In the genomic region with DNA sequence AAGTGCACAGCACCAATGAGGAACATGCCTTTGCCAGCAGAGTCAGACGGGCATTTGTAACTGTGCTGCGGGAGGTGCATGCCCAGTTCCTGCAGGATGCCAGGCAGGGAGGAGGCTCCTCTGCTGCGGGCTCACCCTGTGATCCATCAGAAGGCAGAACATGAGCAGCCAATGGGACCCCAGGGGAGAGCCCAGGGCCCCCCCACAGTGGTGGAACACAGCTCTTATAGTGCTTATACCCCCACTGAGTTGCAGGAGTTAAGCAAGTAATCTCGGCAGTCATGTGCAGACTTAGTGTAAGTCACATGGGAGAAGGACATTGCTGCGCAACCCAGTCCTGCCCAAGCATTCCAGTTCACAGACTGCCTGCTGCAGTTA, we compare ENCODE assay signal across 17 cellular contexts.
DNase-seq lines count a peak whose midpoint lies in the region; ATAC-seq, FAIRE-seq and TF ChIP-seq lines count a peak whose summit lies in the region.
"Had no signal": no experiment of that assay in that cellular context is flagged by ENCODE, and none has a peak within 500 bp of the region (broad histone marks: within the 10 kb centered on the region; RNA-seq: fewer than 3 reads in every experiment).

No MANE protein-coding gene starts in this region.

- H2AFZ ChIP-seq in smooth muscle cell (ENCODE audit: low read depth), result peak overlapping the region; percentile 20

- no peaks in the 10 kb centered on the region for H3K9me3 ChIP-seq in BE2C
- no peaks in the 10 kb centered on the region for H3K9me3 ChIP-seq in adrenal gland (replicated peaks in 1 of 3)
- no peaks in the 10 kb centered on the region for H3K9me3 ChIP-seq in kidney (ENCODE audit: control insufficient read depth in 1 of 2, low read length in 2 of 2)
- no peaks in the 10 kb centered on the region for H3K9me3 ChIP-seq in smooth muscle cell (replicated peaks; ENCODE audit: low read depth)
- H3K9me3 ChIP-seq: SJCRH30 had no signal

- no peak for TF ChIP-seq POLR2A in adrenal gland (IDR thresholded peaks at IDR 0.05)

- no peaks in the 10 kb centered on the region for H3F3A ChIP-seq in smooth muscle cell (ENCODE audit: low read depth)

- H4K20me1 ChIP-seq in smooth muscle cell (ENCODE audit: low read depth), result no peaks in the 10 kb centered on the region
- H4K20me1 ChIP-seq: BLaER1 treated with 17β-estradiol and CSF1 and Interleukin-3, amounts not matched to agents 10 nM and 100 nM had no signal

- H3K4me3 ChIP-seq in BE2C (ENCODE audit: low read depth, low read length), result peak overlapping the region; percentile 64
- H3K4me3 ChIP-seq in adrenal gland, result peak overlapping the region in 2 of 4 donors; percentile 7 to 34
- no peak overlapping the region for H3K4me3 ChIP-seq in kidney (ENCODE audit: low read length in 2 of 2)
- H3K4me3 ChIP-seq in smooth muscle cell, result peak overlapping the region; percentile 19
- H3K4me3 ChIP-seq: BLaER1 treated with 17β-estradiol and CSF1 and Interleukin-3, amounts not matched to agents 10 nM and 100 nM; GM12878; SJCRH30 had no signal

- H3K36me3 ChIP-seq in BE2C (no peaks in the 10 kb centered on the region; the same call in 1 of the 2 replicates), adrenal gland (replicated peaks in 1 of 2) (no peaks in the 10 kb centered on the region), kidney (ENCODE audit: control insufficient read depth in 1 of 2, insufficient read depth in 2 of 2, low read length in 2 of 2) (no peaks in the 10 kb centered on the region), smooth muscle cell (ENCODE audit: low read depth) (no peaks in the 10 kb centered on the region)
- H3K36me3 ChIP-seq: BLaER1 treated with 17β-estradiol and CSF1 and Interleukin-3, amounts not matched to agents 10 nM and 100 nM; SJCRH30 had no signal

- no peak overlapping the region for H3K4me2 ChIP-seq in smooth muscle cell
- H3K4me2 ChIP-seq: BLaER1 treated with 17β-estradiol and CSF1 and Interleukin-3, amounts not matched to agents 10 nM and 100 nM; KMS-11 had no signal

- no peaks in the 10 kb centered on the region for H3K79me2 ChIP-seq in smooth muscle cell (ENCODE audit: low read depth)

- no peak for ATAC-seq in GM18520 (IDR thresholded peaks at IDR 0.05; ENCODE audit: unreplicated experiment)
- ATAC-seq in GM19328 (IDR thresholded peaks at IDR 0.05; ENCODE audit: unreplicated experiment), result no peak
- no peak for ATAC-seq in HG03108 (IDR thresholded peaks at IDR 0.05; ENCODE audit: unreplicated experiment)
- ATAC-seq: GM12878 had no signal

- H3K9ac ChIP-seq in kidney (ENCODE audit: low read length in 2 of 2) (no peak overlapping the region), smooth muscle cell (ENCODE audit: low read depth) (no peak overlapping the region)
- H3K9ac ChIP-seq: BLaER1 treated with 17β-estradiol and CSF1 and Interleukin-3, amounts not matched to agents 10 nM and 100 nM; KMS-11 had no signal

- no peak for TF ChIP-seq CTCF in BE2C (IDR thresholded peaks at IDR 0.05; ENCODE audit: low read depth, low read length)
- no peak for TF ChIP-seq CTCF in adrenal gland (IDR thresholded peaks at IDR 0.05)
- no peak for TF ChIP-seq CTCF in kidney (IDR thresholded peaks at IDR 0.05; ENCODE audit: borderline replicate concordance, extremely low read depth, insufficient read depth)
- TF ChIP-seq CTCF in smooth muscle cell (IDR thresholded peaks at IDR 0.05; ENCODE audit: borderline replicate concordance, insufficient read depth, poor library complexity, severe bottlenecking), result no peak

- no peak overlapping the region for H3K27ac ChIP-seq in adrenal gland
- H3K27ac ChIP-seq in kidney (ENCODE audit: low read depth in 2 of 2, low read length in 2 of 2), result no peak overlapping the region
- no peak overlapping the region for H3K27ac ChIP-seq in smooth muscle cell (ENCODE audit: low read depth)
- H3K27ac ChIP-seq: BLaER1 treated with 17β-estradiol and CSF1 and Interleukin-3, amounts not matched to agents 10 nM and 100 nM; KMS-11; SJCRH30 had no signal

- peak; percentile 51 for DNase-seq in BE2C
- DNase-seq in adrenal gland, result peak in 5 of 7 donors; percentile 17 to 53 (median 23)
- peak; percentile 57 for DNase-seq in kidney
- no peak for DNase-seq in smooth muscle cell (lab: John Stamatoyannopoulos, UW; ENCODE audit: unreplicated experiment)
- no peak for DNase-seq in GM19240 (ENCODE audit: insufficient read length, low spot score)
- DNase-seq: GDM1, H7, NCI-H1694, NCI-H2107, NCI-H748 treated with DMSO at 0.1 percent for 48 hours had no signal

- 45 to 75% (median 56%) methylated on average over 3 to 5 of the region's 5 CpGs for WGBS in adrenal gland, 4 donors
- WGBS in smooth muscle cell (ENCODE audit: low lambda C conversion rate), result 81% methylated on average over 5 of the region's 5 CpGs

- FAIRE-seq in kidney (lab: Jason Lieb, UNC), result no peak
- FAIRE-seq: GM12878 had no signal

- H3K27me3 ChIP-seq in BE2C (no peaks in the 10 kb centered on the region), adrenal gland (no peaks in the 10 kb centered on the region), smooth muscle cell (ENCODE audit: low read depth) (no peaks in the 10 kb centered on the region)
- H3K27me3 ChIP-seq: BLaER1 treated with 17β-estradiol and CSF1 and Interleukin-3, amounts not matched to agents 10 nM and 100 nM; SJCRH30 had no signal

- intact Hi-C loops in adrenal gland (cut with DNase I), result no loop called here
- intact Hi-C loops in kidney (cut with DNase I), result no loop called here

- H3K4me1 ChIP-seq in BE2C (peaks cover 22% of the 10 kb centered on the region), adrenal gland (replicated peaks in 1 of 2) (no peaks in the 10 kb centered on the region), kidney (ENCODE audit: control insufficient read depth in 1 of 2, insufficient read depth in 1 of 2, low read depth in 1 of 2, low read length in 2 of 2) (peaks cover 0 to 4% of the 10 kb centered on the region in 2 donors), smooth muscle cell (ENCODE audit: low read depth) (no peaks in the 10 kb centered on the region)
- H3K4me1 ChIP-seq: BLaER1 treated with 17β-estradiol and CSF1 and Interleukin-3, amounts not matched to agents 10 nM and 100 nM; SJCRH30 had no signal

Comparison
In these comparisons a context has a peak if more than half of its experiments do, and no peak if none do; other contexts are left out.
1. DNase-seq: peak in BE2C (single experiment), adrenal gland (5 of 7) and kidney (single experiment); none in smooth muscle cell (single experiment) and GM19240 (single experiment).
2. H3K4me3 ChIP-seq: peak in BE2C (single experiment) and smooth muscle cell (single experiment); none in kidney (0 of 2).